10 cellular contexts compared by ENCODE assay signal in the genomic region with DNA sequence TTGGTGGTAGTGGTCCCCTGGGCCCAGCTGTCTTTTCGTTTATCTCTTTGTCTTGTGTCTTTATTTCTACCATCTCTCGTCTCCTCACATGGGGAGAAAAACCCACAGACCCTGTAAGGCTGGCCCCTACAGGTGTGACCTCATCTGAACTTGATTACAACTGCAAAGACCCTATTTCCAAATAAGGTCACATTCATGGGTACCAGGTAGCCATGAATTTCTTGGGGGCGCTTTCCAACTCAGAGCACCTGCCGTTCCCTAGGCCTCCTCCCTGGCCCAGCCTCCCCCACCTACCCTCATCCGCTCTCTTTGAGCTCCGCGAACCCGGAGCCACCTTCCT. TPM values are rescaled to one million over a fixed set of nuclear protein-coding genes. Genes with fewer than 3 reads are reported as not detected.
DNase-seq lines count a peak whose midpoint lies in the region; ATAC-seq, FAIRE-seq and TF ChIP-seq lines count a peak whose summit lies in the region.
"Had no signal": no experiment of that assay in that cellular context is flagged by ENCODE, and none has a peak within 500 bp of the region (broad histone marks: within the 10 kb centered on the region; RNA-seq: fewer than 3 reads in every experiment).

No MANE protein-coding gene starts in this region.

- no peaks in the 10 kb centered on the region for H3K36me3 Mint-ChIP-seq in activated naive CD4-positive, alpha-beta T cell treated with anti-CD3 and anti-CD28 coated beads, Interleukin-2, amount 50 U/mL, for 24 hours

- FAIRE-seq in K562 (lab: Jason Lieb, UNC): no peak
- FAIRE-seq: G401.6 had no signal

- no TSS peak for BruUV-seq in K562 (replicated peaks; lab: Mats Ljungman, UMichigan)

- H2AFZ ChIP-seq in OCI-LY1 (ENCODE audit: low read length) (no peak overlapping the region), K562 (ENCODE audit: low read depth, low read length) (peak overlapping the region; percentile 74)

- H3K9me3 Mint-ChIP-seq in activated naive CD4-positive, alpha-beta T cell treated with anti-CD3 and anti-CD28 coated beads, Interleukin-2, amount 50 U/mL, for 24 hours: no peaks in the 10 kb centered on the region

- ATAC-seq in K562 (no peak), HG02610 (IDR thresholded peaks at IDR 0.05; ENCODE audit: unreplicated experiment) (no peak)

- peak overlapping the region; percentile 16 for H3K27ac Mint-ChIP-seq in activated naive CD4-positive, alpha-beta T cell treated with anti-CD3 and anti-CD28 coated beads, Interleukin-2, amount 50 U/mL, for 24 hours

- H3K4me3 Mint-ChIP-seq in activated naive CD4-positive, alpha-beta T cell treated with anti-CD3 and anti-CD28 coated beads, Interleukin-2, amount 50 U/mL, for 24 hours: peak overlapping the region; percentile 75

- H3K36me3 ChIP-seq in OCI-LY1 (ENCODE audit: insufficient read depth, low read length): no peaks in the 10 kb centered on the region
- no peaks in the 10 kb centered on the region for H3K36me3 ChIP-seq in K562 (ENCODE audit: control insufficient read depth, insufficient read depth, low read length)

- 42% methylated on average over 4 of the region's 8 CpGs for WGBS in K562 (ENCODE audit: insufficient coverage, low coverage, missing lambda C conversion rate)

- H3K4me3 ChIP-seq in OCI-LY1 (ENCODE audit: low read depth, low read length, poor library complexity, severe bottlenecking) (peak overlapping the region; percentile 26), K562 (no peak overlapping the region)

- no peaks in the 10 kb centered on the region for H3K27me3 ChIP-seq in OCI-LY1 (ENCODE audit: insufficient read depth, low read length)
- H3K27me3 ChIP-seq in K562 (ENCODE audit: control insufficient read depth in 2 of 2, insufficient read depth in 2 of 2, low read length in 2 of 2): no peaks in the 10 kb centered on the region

- no peak for TF ChIP-seq RAD21 in K562 (CRISPR knock-in tag; conservative IDR thresholded peaks at IDR 0.05 in 1 of 2, IDR thresholded peaks at IDR 0.05 in 1 of 2)

- TF ChIP-seq CTCF in OCI-LY1 (IDR thresholded peaks at IDR 0.05; ENCODE audit: low read length) (no peak), K562 (IDR thresholded peaks at IDR 0.05 in 2 of 3, conservative IDR thresholded peaks at IDR 0.05 in 1 of 3; ENCODE audit: insufficient read depth in 2 of 3, low read depth in 1 of 3, low read length in 3 of 3) (no peak)

- H3K4me2 ChIP-seq in OCI-LY1 (ENCODE audit: low read length) (peak overlapping the region; percentile 53), K562 (ENCODE audit: insufficient read depth, low read length) (peak overlapping the region; percentile 32; the same call in 1 of the 2 replicates)

- TF ChIP-seq EP300 in K562 (IDR thresholded peaks at IDR 0.05; ENCODE audit: low read length): no peak

- POLR2A ChIA-PET in K562 (lab: Yijun Ruan, JAX): no interaction called here

- peaks cover 16% of the 10 kb centered on the region for H3K4me1 Mint-ChIP-seq in activated naive CD4-positive, alpha-beta T cell treated with anti-CD3 and anti-CD28 coated beads, Interleukin-2, amount 50 U/mL, for 24 hours

- no peak for DNase-seq in activated naive CD4-positive, alpha-beta T cell treated with anti-CD3 and anti-CD28 coated beads, Interleukin-2, amount 50 U/mL, for 16 hours
- DNase-seq in K562 (ENCODE audit: extremely low read depth in 1 of 4, low spot score in 3 of 4): no peak
- no peak for DNase-seq in AG20443 (ENCODE audit: low spot score)
- no peak for DNase-seq in C1 segment of cervical spinal cord (lab: John Stamatoyannopoulos, UW)
- DNase-seq: NCI-H226 had no signal

- H3K9me3 ChIP-seq in OCI-LY1 (ENCODE audit: low read length) (no peaks in the 10 kb centered on the region), K562 (replicated peaks; ENCODE audit: control insufficient read depth, insufficient read depth, low read depth, low read length) (no peaks in the 10 kb centered on the region)

- peak overlapping the region; percentile 85 for H3K27ac ChIP-seq in OCI-LY1 (ENCODE audit: low read depth, low read length, poor library complexity, severe bottlenecking)
- peak overlapping the region; percentile 59; the same call in 2 of the 3 replicates for H3K27ac ChIP-seq in K562 (ENCODE audit: extremely low read depth, low read depth, low read length)
- peak overlapping the region; percentile 56 for H3K27ac ChIP-seq in temporal lobe (ENCODE audit: low read depth, low read length)

- intact Hi-C loops in K562 (cut with micrococcal nuclease): loop anchor here (2.0 kb wide), 1 partner anchor 19 kb away; a partner anchor contains a TSS

- H3K9me2 ChIP-seq in OCI-LY1 (ENCODE audit: low read depth, low read length): no peaks in the 10 kb centered on the region

- H4K20me1 ChIP-seq in OCI-LY1 (ENCODE audit: insufficient read depth, low read length) (no peaks in the 10 kb centered on the region), K562 (replicated peaks; ENCODE audit: control insufficient read depth, insufficient read depth, low read length) (no peaks in the 10 kb centered on the region)

- no peaks in the 10 kb centered on the region for H3K9me1 ChIP-seq in K562 (ENCODE audit: control insufficient read depth, insufficient read depth, low read length)

- H3K9ac ChIP-seq in OCI-LY1 (ENCODE audit: low read length) (peak overlapping the region; percentile 30), K562 (ENCODE audit: insufficient read depth in 1 of 2, low read depth in 2 of 2, low read length in 2 of 2) (no peak overlapping the region; a peak in 1 of 4 replicates)

- H3K79me2 ChIP-seq in OCI-LY1 (ENCODE audit: insufficient read depth, low read length) (no peaks in the 10 kb centered on the region), K562 (ENCODE audit: control insufficient read depth, insufficient read depth, low read length) (no peaks in the 10 kb centered on the region)

- no peak for TF ChIP-seq POLR2A in K562 (conservative IDR thresholded peaks at IDR 0.05)

- H3K4me1 ChIP-seq in OCI-LY1 (ENCODE audit: insufficient read depth, low read length, severe bottlenecking) (peaks cover 63% of the 10 kb centered on the region), K562 (replicated peaks in 1 of 2; ENCODE audit: control insufficient read depth in 2 of 2, insufficient read depth in 2 of 2, low read length in 2 of 2) (peaks cover 10 to 29% of the 10 kb centered on the region in 2 experiments; a peak in 4 of 5 replicates)

- in situ Hi-C loops in K562 (cut with MboI): no loop called here

- H3F3A ChIP-seq in OCI-LY1 (ENCODE audit: insufficient read depth, low read length): no peaks in the 10 kb centered on the region

- CTCF ChIA-PET in K562 (lab: Yijun Ruan, JAX; ENCODE audit: low intra/inter-chr PET ratio): no interaction called here

- no peaks in the 10 kb centered on the region for H3K27me3 Mint-ChIP-seq in activated naive CD4-positive, alpha-beta T cell treated with anti-CD3 and anti-CD28 coated beads, Interleukin-2, amount 50 U/mL, for 24 hours

TF ChIP-seq in K562, 482 proteins besides CTCF, POLR2A, EP300 and RAD21 (continues in another document):
- TF ChIP-seq, protein P1, sequence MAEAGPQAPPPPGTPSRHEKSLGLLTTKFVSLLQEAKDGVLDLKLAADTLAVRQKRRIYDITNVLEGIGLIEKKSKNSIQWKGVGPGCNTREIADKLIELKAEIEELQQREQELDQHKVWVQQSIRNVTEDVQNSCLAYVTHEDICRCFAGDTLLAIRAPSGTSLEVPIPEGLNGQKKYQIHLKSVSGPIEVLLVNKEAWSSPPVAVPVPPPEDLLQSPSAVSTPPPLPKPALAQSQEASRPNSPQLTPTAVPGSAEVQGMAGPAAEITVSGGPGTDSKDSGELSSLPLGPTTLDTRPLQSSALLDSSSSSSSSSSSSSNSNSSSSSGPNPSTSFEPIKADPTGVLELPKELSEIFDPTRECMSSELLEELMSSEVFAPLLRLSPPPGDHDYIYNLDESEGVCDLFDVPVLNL (CRISPR knock-in tag; IDR thresholded peaks at IDR 0.05; ENCODE audit: low read depth): no peak
- 0 out of 4 replicates have a peak, but pooled peaks of 1 of the 2 experiments have one; percentile 34 for TF ChIP-seq SRF (CRISPR knock-in tag; IDR thresholded peaks at IDR 0.05)

RNA-seq across cellular contexts. Expression of a gene that starts 14.0 kb away (rescaled TPM):
- total RNA-seq in K562 (2011; cell fraction: chromatin; rRNA removed; ENCODE audit: low replicate concordance): 17.1 and 44.0 TPM in 2 replicates
- total RNA-seq in K562 (2011; cell fraction: nucleolus; rRNA removed): 34.3 and 41.7 TPM in 2 replicates
- total RNA-seq in K562 (2011; cell fraction: nucleoplasm; rRNA removed): 23.6 and 25.4 TPM in 2 replicates
- 42.3 and 48.9 TPM in 2 replicates for total RNA-seq in K562 (2014; rRNA removed)
- 29.7 and 34.6 TPM in 2 replicates for total RNA-seq in K562 (2014; rRNA removed; fragmentation: Illumina TruSeq; extraction: Trizol)
- 39.7 and 40.3 TPM in 2 replicates for total RNA-seq in K562 (2015; rRNA removed; fragmentation: Illumina TruSeq; extraction: Trizol)
- total RNA-seq in K562 (2021): 74.1 and 82.6 TPM in 2 replicates
- 28.3 and 39.3 TPM in 2 replicates for polyA plus RNA-seq in K562 (2011; rRNA removed)
- polyA plus RNA-seq in K562 (2011; cell fraction: cytosol; rRNA removed): 23.0 and 37.5 TPM in 2 replicates
- polyA plus RNA-seq in K562 (2011; cell fraction: nucleus; rRNA removed): 14.2 and 22.3 TPM in 2 replicates
- polyA plus RNA-seq in K562 (2012): 23.0 and 42.9 TPM in 2 replicates
- 51.9 and 69.1 TPM in 2 replicates for polyA plus RNA-seq in K562 (2014; fragmentation: Illumina TruSeq; extraction: Trizol)
- polyA plus RNA-seq in K562 (2014; fragmentation: Nextera tagmentation; extraction: Ambion mirVana): 10 to 100 TPM in 1 of 2 experiments, 1 to 10 TPM in 1; 3.4 to 12.9 TPM
- polyA plus RNA-seq in K562 (2014; rRNA removed): 45.8 and 47.0 TPM in 2 replicates
- polyA minus RNA-seq in K562 (2011; rRNA and poly(A)+ RNA removed): 13.4 and 13.8 TPM in 2 replicates
- polyA minus RNA-seq in K562 (2011; cell fraction: cytosol; rRNA and poly(A)+ RNA removed): 8.6 and 16.2 TPM in 2 replicates
- polyA minus RNA-seq in K562 (2011; cell fraction: nucleus; rRNA and poly(A)+ RNA removed): 12.3 and 13.2 TPM in 2 replicates
- 19.2 TPM for total RNA-seq in temporal lobe

RNA-seq across cellular contexts. Expression of a gene that starts 20.1 kb away (rescaled TPM):
- total RNA-seq in K562 (2011; cell fraction: chromatin; rRNA removed; ENCODE audit: low replicate concordance): 26.6 and 59.0 TPM in 2 replicates
- total RNA-seq in K562 (2011; cell fraction: nucleolus; rRNA removed): 39.4 and 42.1 TPM in 2 replicates
- total RNA-seq in K562 (2011; cell fraction: nucleoplasm; rRNA removed): 33.8 and 38.9 TPM in 2 replicates
- total RNA-seq in K562 (2014; rRNA removed): 25.2 and 29.1 TPM in 2 replicates
- total RNA-seq in K562 (2014; rRNA removed; fragmentation: Illumina TruSeq; extraction: Trizol): 20.1 and 22.6 TPM in 2 replicates
- total RNA-seq in K562 (2015; rRNA removed; fragmentation: Illumina TruSeq; extraction: Trizol): 19.3 and 22.6 TPM in 2 replicates
- total RNA-seq in K562 (2021): 19.9 and 21.9 TPM in 2 replicates
- 51.9 and 62.6 TPM in 2 replicates for polyA plus RNA-seq in K562 (2011; rRNA removed)
- polyA plus RNA-seq in K562 (2011; cell fraction: cytosol; rRNA removed): 35.5 and 56.3 TPM in 2 replicates
- 74.9 and 83.4 TPM in 2 replicates for polyA plus RNA-seq in K562 (2011; cell fraction: nucleus; rRNA removed)
- polyA plus RNA-seq in K562 (2012): 13.3 and 21.9 TPM in 2 replicates
- 32.2 and 35.0 TPM in 2 replicates for polyA plus RNA-seq in K562 (2014; fragmentation: Illumina TruSeq; extraction: Trizol)
- 10 to 100 TPM; 24.6 to 28.3 TPM for polyA plus RNA-seq in K562 (2014; fragmentation: Nextera tagmentation; extraction: Ambion mirVana)
- polyA plus RNA-seq in K562 (2014; rRNA removed): 33.6 and 33.8 TPM in 2 replicates
- polyA minus RNA-seq in K562 (2011; rRNA and poly(A)+ RNA removed): 17.8 and 23.1 TPM in 2 replicates
- polyA minus RNA-seq in K562 (2011; cell fraction: cytosol; rRNA and poly(A)+ RNA removed): 7.9 and 15.3 TPM in 2 replicates
- polyA minus RNA-seq in K562 (2011; cell fraction: nucleus; rRNA and poly(A)+ RNA removed): 15.2 and 19.3 TPM in 2 replicates
- 3.0 TPM for total RNA-seq in temporal lobe
